ENCODE assay signal across 1 cellular context in the genomic region with DNA sequence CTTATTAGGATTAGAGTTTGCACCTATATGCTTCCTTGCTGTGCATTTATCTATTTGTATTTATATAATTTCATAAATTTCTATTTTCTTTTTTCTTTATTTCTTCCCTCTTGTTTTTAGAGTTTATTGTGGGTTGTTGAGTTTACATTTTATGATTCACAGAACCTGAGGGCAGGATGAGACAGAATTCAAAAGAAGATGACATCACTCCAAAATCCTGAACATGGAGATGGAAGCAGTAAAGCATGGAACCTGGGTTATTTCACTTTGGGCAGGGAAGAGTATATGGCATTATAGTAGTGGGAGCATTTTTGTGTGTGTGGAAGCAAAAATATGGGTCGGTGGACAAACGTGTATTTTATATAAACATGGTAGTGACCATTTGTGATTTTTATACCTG.
TF ChIP-seq lines count a peak whose summit lies in the region.

No MANE protein-coding gene starts in this region.

TF ChIP-seq in HepG2, 621 proteins besides CTCF, POLR2A, EP300 and RAD21:
- TF ChIP-seq, protein P1, sequence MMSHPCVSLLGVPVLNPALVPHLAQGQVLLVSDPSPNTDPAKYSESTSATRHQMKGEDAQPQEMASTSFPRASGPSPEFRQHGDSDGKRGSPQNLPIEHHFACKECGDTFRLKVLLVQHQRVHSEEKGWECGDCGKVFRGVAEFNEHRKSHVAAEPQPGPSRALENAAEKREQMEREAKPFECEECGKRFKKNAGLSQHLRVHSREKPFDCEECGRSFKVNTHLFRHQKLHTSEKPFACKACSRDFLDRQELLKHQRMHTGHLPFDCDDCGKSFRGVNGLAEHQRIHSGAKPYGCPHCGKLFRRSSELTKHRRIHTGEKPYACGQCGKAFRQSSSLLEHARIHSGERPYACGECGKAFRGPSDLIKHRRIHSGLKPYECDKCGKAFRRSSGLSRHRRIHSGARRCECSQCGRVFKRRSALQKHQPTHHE (CRISPR knock-in tag; IDR thresholded peaks at IDR 0.05; ENCODE audit: borderline replicate concordance), result no peak
- TF ChIP-seq, protein P2, sequence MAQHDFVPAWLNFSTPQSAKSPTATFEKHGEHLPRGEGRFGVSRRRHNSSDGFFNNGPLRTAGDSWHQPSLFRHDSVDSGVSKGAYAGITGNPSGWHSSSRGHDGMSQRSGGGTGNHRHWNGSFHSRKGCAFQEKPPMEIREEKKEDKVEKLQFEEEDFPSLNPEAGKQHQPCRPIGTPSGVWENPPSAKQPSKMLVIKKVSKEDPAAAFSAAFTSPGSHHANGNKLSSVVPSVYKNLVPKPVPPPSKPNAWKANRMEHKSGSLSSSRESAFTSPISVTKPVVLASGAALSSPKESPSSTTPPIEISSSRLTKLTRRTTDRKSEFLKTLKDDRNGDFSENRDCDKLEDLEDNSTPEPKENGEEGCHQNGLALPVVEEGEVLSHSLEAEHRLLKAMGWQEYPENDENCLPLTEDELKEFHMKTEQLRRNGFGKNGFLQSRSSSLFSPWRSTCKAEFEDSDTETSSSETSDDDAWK (CRISPR knock-in tag; IDR thresholded peaks at IDR 0.05), result no peak
- TF ChIP-seq CC2D1A (CRISPR knock-in tag; IDR thresholded peaks at IDR 0.05) (no peak), ATF7 (IDR thresholded peaks at IDR 0.05) (peak; percentile 80), ATF7 (CRISPR knock-in tag; IDR thresholded peaks at IDR 0.05) (no peak)
- TF ChIP-seq, protein P3, sequence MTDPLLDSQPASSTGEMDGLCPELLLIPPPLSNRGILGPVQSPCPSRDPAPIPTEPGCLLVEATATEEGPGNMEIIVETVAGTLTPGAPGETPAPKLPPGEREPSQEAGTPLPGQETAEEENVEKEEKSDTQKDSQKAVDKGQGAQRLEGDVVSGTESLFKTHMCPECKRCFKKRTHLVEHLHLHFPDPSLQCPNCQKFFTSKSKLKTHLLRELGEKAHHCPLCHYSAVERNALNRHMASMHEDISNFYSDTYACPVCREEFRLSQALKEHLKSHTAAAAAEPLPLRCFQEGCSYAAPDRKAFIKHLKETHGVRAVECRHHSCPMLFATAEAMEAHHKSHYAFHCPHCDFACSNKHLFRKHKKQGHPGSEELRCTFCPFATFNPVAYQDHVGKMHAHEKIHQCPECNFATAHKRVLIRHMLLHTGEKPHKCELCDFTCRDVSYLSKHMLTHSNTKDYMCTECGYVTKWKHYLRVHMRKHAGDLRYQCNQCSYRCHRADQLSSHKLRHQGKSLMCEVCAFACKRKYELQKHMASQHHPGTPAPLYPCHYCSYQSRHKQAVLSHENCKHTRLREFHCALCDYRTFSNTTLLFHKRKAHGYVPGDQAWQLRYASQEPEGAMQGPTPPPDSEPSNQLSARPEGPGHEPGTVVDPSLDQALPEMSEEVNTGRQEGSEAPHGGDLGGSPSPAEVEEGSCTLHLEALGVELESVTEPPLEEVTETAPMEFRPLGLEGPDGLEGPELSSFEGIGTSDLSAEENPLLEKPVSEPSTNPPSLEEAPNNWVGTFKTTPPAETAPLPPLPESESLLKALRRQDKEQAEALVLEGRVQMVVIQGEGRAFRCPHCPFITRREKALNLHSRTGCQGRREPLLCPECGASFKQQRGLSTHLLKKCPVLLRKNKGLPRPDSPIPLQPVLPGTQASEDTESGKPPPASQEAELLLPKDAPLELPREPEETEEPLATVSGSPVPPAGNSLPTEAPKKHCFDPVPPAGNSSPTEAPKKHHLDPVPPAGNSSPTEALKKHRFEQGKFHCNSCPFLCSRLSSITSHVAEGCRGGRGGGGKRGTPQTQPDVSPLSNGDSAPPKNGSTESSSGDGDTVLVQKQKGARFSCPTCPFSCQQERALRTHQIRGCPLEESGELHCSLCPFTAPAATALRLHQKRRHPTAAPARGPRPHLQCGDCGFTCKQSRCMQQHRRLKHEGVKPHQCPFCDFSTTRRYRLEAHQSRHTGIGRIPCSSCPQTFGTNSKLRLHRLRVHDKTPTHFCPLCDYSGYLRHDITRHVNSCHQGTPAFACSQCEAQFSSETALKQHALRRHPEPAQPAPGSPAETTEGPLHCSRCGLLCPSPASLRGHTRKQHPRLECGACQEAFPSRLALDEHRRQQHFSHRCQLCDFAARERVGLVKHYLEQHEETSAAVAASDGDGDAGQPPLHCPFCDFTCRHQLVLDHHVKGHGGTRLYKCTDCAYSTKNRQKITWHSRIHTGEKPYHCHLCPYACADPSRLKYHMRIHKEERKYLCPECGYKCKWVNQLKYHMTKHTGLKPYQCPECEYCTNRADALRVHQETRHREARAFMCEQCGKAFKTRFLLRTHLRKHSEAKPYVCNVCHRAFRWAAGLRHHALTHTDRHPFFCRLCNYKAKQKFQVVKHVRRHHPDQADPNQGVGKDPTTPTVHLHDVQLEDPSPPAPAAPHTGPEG (CRISPR knock-in tag; IDR thresholded peaks at IDR 0.05), result no peak
TF ChIP-seq in HepG2: peak in this region for 1.
